24 cellular contexts compared by ENCODE assay signal in genomic region chr4:23477905-23478304, GRCh38.
DNase-seq lines count a peak whose midpoint lies in the region; ATAC-seq and TF ChIP-seq lines count a peak whose summit lies in the region.
"Had no signal": no experiment of that assay in that cellular context is flagged by ENCODE, and none has a peak within 500 bp of the region (broad histone marks: within the 10 kb centered on the region; RNA-seq: fewer than 3 reads in every experiment).

No MANE protein-coding gene starts in this region.

- peak; percentile 1 for DNase-seq in epithelial cell of esophagus (ENCODE audit: low read depth)
- no peak for DNase-seq in neural progenitor cell (ENCODE audit: low spot score)
- DNase-seq in type B pancreatic cell (ENCODE audit: extremely low spot score, unreplicated experiment), result no peak
- DNase-seq in activated CD8-positive, alpha-beta T cell treated with anti-CD3 and anti-CD28 coated beads for 36 hours, result no peak
- DNase-seq in NOMO-1 treated with dmso at 0.1 percent for 144 hours (lab: John Stamatoyannopoulos, UW; ENCODE audit: unreplicated experiment), result no peak
- DNase-seq in posterior cingulate gyrus, result no peak
- DNase-seq: 8988T; ACHN; BE2C; C1 segment of cervical spinal cord; CD4-positive, alpha-beta memory T cell; CD4-positive, CD25-positive, alpha-beta regulatory T cell; CD8-positive, alpha-beta memory T cell; COR-L47; DMS 273 treated with DMSO at 0.1 percent for 48 hours; DMS153; DMS53; DMS79; DND-41; EL; GDM1 had no signal

- no peaks in the 10 kb centered on the region for H4K20me1 ChIP-seq in neural progenitor cell (ENCODE audit: low read depth)
- H4K20me1 ChIP-seq: BLaER1 had no signal

- TF ChIP-seq CTCF in epithelial cell of esophagus (IDR thresholded peaks at IDR 0.05; ENCODE audit: insufficient read depth, low read depth, low read length, missing control alignments) (no peak), neural progenitor cell (IDR thresholded peaks at IDR 0.05) (no peak), type B pancreatic cell (conservative IDR thresholded peaks at IDR 0.05) (no peak)
- TF ChIP-seq CTCF in activated CD8-positive, alpha-beta T cell treated with anti-CD3 and anti-CD28 coated beads for 36 hours (IDR thresholded peaks at IDR 0.05), result no peak

- no peaks in the 10 kb centered on the region for H3K27me3 ChIP-seq in neural progenitor cell
- H3K27me3 ChIP-seq: BE2C, BLaER1 had no signal

- peak overlapping the region; percentile 35 for H2AFZ ChIP-seq in neural progenitor cell (replicated peaks)

- no peak for ATAC-seq in activated CD8-positive, alpha-beta T cell treated with anti-CD3 and anti-CD28 coated beads for 36 hours
- ATAC-seq: GM12878 had no signal

- no peak overlapping the region for H3K4me3 ChIP-seq in epithelial cell of esophagus (ENCODE audit: low read length)
- H3K4me3 ChIP-seq in neural progenitor cell, result no peak overlapping the region
- H3K4me3 ChIP-seq: BLaER1, GM12878 had no signal

- no peak overlapping the region for H3K27ac Mint-ChIP-seq in neural progenitor cell
- peak overlapping the region; percentile 53 for H3K27ac Mint-ChIP-seq in type B pancreatic cell
- no peak overlapping the region for H3K27ac Mint-ChIP-seq in activated CD8-positive, alpha-beta T cell treated with anti-CD3 and anti-CD28 coated beads for 36 hours
- H3K27ac Mint-ChIP-seq: CD14-positive monocyte; CD4-positive, alpha-beta memory T cell; CD8-positive, alpha-beta memory T cell had no signal

- H3K9me3 Mint-ChIP-seq in neural progenitor cell (peaks cover 4% of the 10 kb centered on the region), type B pancreatic cell (peaks cover 5% of the 10 kb centered on the region)
- H3K9me3 Mint-ChIP-seq in activated CD8-positive, alpha-beta T cell treated with anti-CD3 and anti-CD28 coated beads for 36 hours, result peaks cover 1% of the 10 kb centered on the region

- H3K9ac ChIP-seq in neural progenitor cell, result no peak overlapping the region
- H3K9ac ChIP-seq: BLaER1 had no signal

- POLR2A ChIA-PET in activated CD8-positive, alpha-beta T cell treated with anti-CD3 and anti-CD28 coated beads for 36 hours (lab: Charles Lee), result no interaction called here

- H3K79me2 ChIP-seq in neural progenitor cell (ENCODE audit: low read depth), result no peaks in the 10 kb centered on the region

- H3K36me3 ChIP-seq in neural progenitor cell, result no peaks in the 10 kb centered on the region
- H3K36me3 ChIP-seq: BE2C, BLaER1 had no signal

- intact Hi-C loops in activated CD8-positive, alpha-beta T cell treated with anti-CD3 and anti-CD28 coated beads for 36 hours (cut with micrococcal nuclease), result no loop called here
- intact Hi-C loops in posterior cingulate gyrus (cut with DNase I), result no loop called here

- H3K36me3 Mint-ChIP-seq in neural progenitor cell, result no peaks in the 10 kb centered on the region
- H3K36me3 Mint-ChIP-seq in type B pancreatic cell, result no peaks in the 10 kb centered on the region
- no peaks in the 10 kb centered on the region for H3K36me3 Mint-ChIP-seq in activated CD8-positive, alpha-beta T cell treated with anti-CD3 and anti-CD28 coated beads for 36 hours (ENCODE audit: low read depth)
- H3K36me3 Mint-ChIP-seq: CD14-positive monocyte; CD4-positive, alpha-beta memory T cell; CD4-positive, CD25-positive, alpha-beta regulatory T cell; CD8-positive, alpha-beta memory T cell had no signal

- H3K27me3 Mint-ChIP-seq in neural progenitor cell (ENCODE audit: insufficient read depth, low read depth), result peaks cover 4% of the 10 kb centered on the region
- no peaks in the 10 kb centered on the region for H3K27me3 Mint-ChIP-seq in type B pancreatic cell
- H3K27me3 Mint-ChIP-seq in activated CD8-positive, alpha-beta T cell treated with anti-CD3 and anti-CD28 coated beads for 36 hours, result no peaks in the 10 kb centered on the region
- H3K27me3 Mint-ChIP-seq: CD4-positive, alpha-beta memory T cell; CD4-positive, CD25-positive, alpha-beta regulatory T cell; CD8-positive, alpha-beta memory T cell had no signal

- H3K4me1 Mint-ChIP-seq in neural progenitor cell, result no peaks in the 10 kb centered on the region
- H3K4me1 Mint-ChIP-seq in type B pancreatic cell (ENCODE audit: unreplicated experiment), result no peaks in the 10 kb centered on the region
- H3K4me1 Mint-ChIP-seq in activated CD8-positive, alpha-beta T cell treated with anti-CD3 and anti-CD28 coated beads for 36 hours (ENCODE audit: low read depth), result no peaks in the 10 kb centered on the region
- H3K4me1 Mint-ChIP-seq: CD14-positive monocyte; CD4-positive, alpha-beta memory T cell; CD4-positive, CD25-positive, alpha-beta regulatory T cell; CD8-positive, alpha-beta memory T cell had no signal

- no peak overlapping the region for H3K4me2 ChIP-seq in neural progenitor cell
- H3K4me2 ChIP-seq: BLaER1 had no signal

- H3K9me3 ChIP-seq in neural progenitor cell (ENCODE audit: low read depth), result no peaks in the 10 kb centered on the region
- H3K9me3 ChIP-seq: BE2C, BLaER1 had no signal

- CTCF ChIA-PET in activated CD8-positive, alpha-beta T cell treated with anti-CD3 and anti-CD28 coated beads for 36 hours (lab: Charles Lee), result no interaction called here

- H3K4me1 ChIP-seq in neural progenitor cell, result no peaks in the 10 kb centered on the region
- H3K4me1 ChIP-seq: BE2C, BLaER1 had no signal

- H3F3A ChIP-seq in neural progenitor cell (ENCODE audit: low read depth), result no peaks in the 10 kb centered on the region

- H3K4me3 Mint-ChIP-seq in neural progenitor cell (no peak overlapping the region), type B pancreatic cell (no peak overlapping the region)
- H3K4me3 Mint-ChIP-seq in activated CD8-positive, alpha-beta T cell treated with anti-CD3 and anti-CD28 coated beads for 36 hours, result no peak overlapping the region
- H3K4me3 Mint-ChIP-seq: CD14-positive monocyte; CD4-positive, alpha-beta memory T cell; CD4-positive, CD25-positive, alpha-beta regulatory T cell; CD8-positive, alpha-beta memory T cell had no signal

- H3K27ac ChIP-seq in neural progenitor cell, result no peak overlapping the region
- H3K27ac ChIP-seq: BLaER1 had no signal
